Comparison of ENCODE assay signal across 12 cellular contexts in genomic region chr21:45041351-45041805, GRCh38. TPM values are rescaled to one million over a fixed set of nuclear protein-coding genes. Genes with fewer than 3 reads are reported as not detected.
A peak's percentile ranks its signal among the peaks of the same experiment; 100 is the strongest.
DNase-seq lines count a peak whose midpoint lies in the region; TF ChIP-seq lines count a peak whose summit lies in the region.
"Had no signal": no experiment of that assay in that cellular context is flagged by ENCODE, and none has a peak within 500 bp of the region (broad histone marks: within the 10 kb centered on the region; RNA-seq: fewer than 3 reads in every experiment).

No MANE protein-coding gene starts in this region.

- intact Hi-C loops in ascending aorta (cut with DNase I) (no loop called here), left ventricle myocardium inferior (cut with micrococcal nuclease) (no loop called here), Calu3 (cut with micrococcal nuclease; ENCODE audit: unreplicated experiment) (no loop called here)
- intact Hi-C loops in CD4-positive, alpha-beta memory T cell (cut with micrococcal nuclease), result no loop called here

- DNase-seq in GM04503 (ENCODE audit: low read depth) (peak; percentile 77), ascending aorta (ENCODE audit: low spot score in 2 of 2) (peak; percentile 33 to 92), left ventricle myocardium inferior (peak; percentile 67), Calu3 (no peak), SW480 (ENCODE audit: low spot score) (no peak)
- DNase-seq in activated CD4-positive, alpha-beta T cell treated with anti-CD3 and anti-CD28 coated beads, Interleukin-2, amount 50 U/mL, for 1 hour, result no peak
- no peak for DNase-seq in CD4-positive, alpha-beta memory T cell
- DNase-seq: DMS79, foreskin keratinocyte, NCI-H1092 had no signal

- H3K4me1 Mint-ChIP-seq in Calu3 (ENCODE audit: low read depth, unreplicated experiment), result no peaks in the 10 kb centered on the region
- H3K4me1 Mint-ChIP-seq in CD4-positive, alpha-beta memory T cell, result peaks cover 0 to 4% (median 0%) of the 10 kb centered on the region in 4 donors

- no peaks in the 10 kb centered on the region for H3K36me3 Mint-ChIP-seq in Calu3 (ENCODE audit: insufficient read depth, unreplicated experiment)
- peaks cover 0 to 3% of the 10 kb centered on the region in 2 donors for H3K36me3 Mint-ChIP-seq in CD4-positive, alpha-beta memory T cell

- CTCF ChIA-PET in Calu3 (lab: Charles Lee), result no interaction called here
- CTCF ChIA-PET in CD4-positive, alpha-beta memory T cell (lab: Charles Lee; ENCODE audit: partially characterized antibody), result no interaction called here

- H3K9me3 Mint-ChIP-seq in Calu3 (ENCODE audit: low read depth, unreplicated experiment), result peaks cover 6% of the 10 kb centered on the region
- peaks cover 2 to 25% (median 7%) of the 10 kb centered on the region in 8 donors for H3K9me3 Mint-ChIP-seq in CD4-positive, alpha-beta memory T cell

- TF ChIP-seq CTCF in ascending aorta (IDR thresholded peaks at IDR 0.05) (no peak), left ventricle myocardium inferior (IDR thresholded peaks at IDR 0.05; ENCODE audit: borderline replicate concordance) (no peak), Calu3 (IDR thresholded peaks at IDR 0.05; ENCODE audit: unreplicated experiment) (no peak)

- H3K4me3 Mint-ChIP-seq in Calu3 (ENCODE audit: low read depth, unreplicated experiment), result no peak overlapping the region
- H3K4me3 Mint-ChIP-seq in CD4-positive, alpha-beta memory T cell, result no peak overlapping the region
- H3K4me3 Mint-ChIP-seq: activated T-helper 1 cell treated with anti-CD3 and anti-CD28 coated beads, Interleukin-12 subunit alpha, Interleukin-12 subunit beta, Interleukin-2, Interleukin-4 antibody, amounts not matched to agents 30 ng/mL and 10 ng/mL and 1 ng/mL, durations not matched to agents 14 hours and 24 hours and 36 hours had no signal

- H3K4me1 ChIP-seq in ascending aorta, result peaks cover 8 to 22% of the 10 kb centered on the region in 2 donors
- peaks cover 13% of the 10 kb centered on the region for H3K4me1 ChIP-seq in left ventricle myocardium inferior
- H3K4me1 ChIP-seq in skeletal muscle tissue (ENCODE audit: control insufficient read depth in 3 of 3, insufficient read depth in 3 of 3, low read length in 3 of 3), result peaks cover 13 to 26% (median 18%) of the 10 kb centered on the region in 3 donors
- no peaks in the 10 kb centered on the region for H3K4me1 ChIP-seq in CD4-positive, alpha-beta memory T cell (ENCODE audit: insufficient read depth, low read length)
- H3K4me1 ChIP-seq: foreskin keratinocyte had no signal

- peak overlapping the region in 2 of 3 donors; percentile 43 to 70 for H3K9ac ChIP-seq in skeletal muscle tissue (ENCODE audit: low read depth in 1 of 3, low read length in 3 of 3)

- POLR2A ChIA-PET in CD4-positive, alpha-beta memory T cell (lab: Charles Lee; ENCODE audit: partially characterized antibody), result no interaction called here

- peak overlapping the region; percentile 17 to 81 for H3K27ac ChIP-seq in ascending aorta
- H3K27ac ChIP-seq in left ventricle myocardium inferior (replicated peaks), result peak overlapping the region; percentile 50
- peak overlapping the region; percentile 52 for H3K27ac ChIP-seq in skeletal muscle tissue (ENCODE audit: low read depth, low read length)
- H3K27ac ChIP-seq in CD4-positive, alpha-beta memory T cell (ENCODE audit: low read depth, low read length), result no peak overlapping the region
- H3K27ac ChIP-seq: foreskin keratinocyte had no signal

- H3K4me3 ChIP-seq in ascending aorta (no peak overlapping the region), left ventricle myocardium inferior (peak overlapping the region; percentile 17), skeletal muscle tissue (ENCODE audit: low read length in 3 of 3) (peak overlapping the region; percentile 6 to 49 (median 34))
- no peak overlapping the region for H3K4me3 ChIP-seq in CD4-positive, alpha-beta memory T cell (ENCODE audit: low read length in 2 of 2)

- H3K27me3 ChIP-seq in ascending aorta (no peaks in the 10 kb centered on the region), left ventricle myocardium inferior (ENCODE audit: low read depth) (no peaks in the 10 kb centered on the region), skeletal muscle tissue (ENCODE audit: control insufficient read depth in 3 of 3, insufficient read depth in 3 of 3, low read length in 3 of 3) (no peaks in the 10 kb centered on the region)
- H3K27me3 ChIP-seq in CD4-positive, alpha-beta memory T cell (ENCODE audit: insufficient read depth, low read length), result no peaks in the 10 kb centered on the region

- H3K36me3 ChIP-seq in ascending aorta, result no peaks in the 10 kb centered on the region
- no peaks in the 10 kb centered on the region for H3K36me3 ChIP-seq in left ventricle myocardium inferior
- H3K36me3 ChIP-seq in skeletal muscle tissue (ENCODE audit: control insufficient read depth in 3 of 3, insufficient read depth in 3 of 3, low read length in 3 of 3), result no peaks in the 10 kb centered on the region
- H3K36me3 ChIP-seq in CD4-positive, alpha-beta memory T cell (ENCODE audit: insufficient read depth, low read length), result no peaks in the 10 kb centered on the region

- peaks cover 6 to 10% of the 10 kb centered on the region in 2 donors for H3K9me3 ChIP-seq in ascending aorta
- peaks cover 22% of the 10 kb centered on the region for H3K9me3 ChIP-seq in left ventricle myocardium inferior (replicated peaks)
- H3K9me3 ChIP-seq in skeletal muscle tissue (ENCODE audit: control insufficient read depth in 3 of 3, low read length in 3 of 3), result peaks cover 3 to 5% (median 3%) of the 10 kb centered on the region in 3 donors
- peaks cover 0 to 3% of the 10 kb centered on the region in 2 donors for H3K9me3 ChIP-seq in CD4-positive, alpha-beta memory T cell (ENCODE audit: control insufficient read depth in 1 of 2, low read length in 2 of 2)

- H3K27me3 Mint-ChIP-seq in Calu3 (ENCODE audit: unreplicated experiment), result peaks cover 78% of the 10 kb centered on the region
- H3K27me3 Mint-ChIP-seq in CD4-positive, alpha-beta memory T cell, result peaks cover 12 to 20% of the 10 kb centered on the region in 2 donors

- no peak overlapping the region for H3K27ac Mint-ChIP-seq in Calu3 (ENCODE audit: unreplicated experiment)
- peak overlapping the region in 1 of 7 donors; percentile 1 for H3K27ac Mint-ChIP-seq in CD4-positive, alpha-beta memory T cell
- H3K27ac Mint-ChIP-seq: activated T-helper 1 cell treated with anti-CD3 and anti-CD28 coated beads, Interleukin-12 subunit alpha, Interleukin-12 subunit beta, Interleukin-2, Interleukin-4 antibody, amounts not matched to agents 30 ng/mL and 10 ng/mL and 1 ng/mL, durations not matched to agents 14 hours and 24 hours and 36 hours had no signal

- no TSS peak for BruUV-seq in Calu3 (replicated peaks; lab: Mats Ljungman, UMichigan)

RNA-seq across cellular contexts. Expression of gene ADARB1, which starts 33.0 kb away (rescaled TPM):
- total RNA-seq in ascending aorta (82.9 TPM), left ventricle myocardium inferior (15.5 TPM), skeletal muscle tissue (16.2 TPM), Calu3 (2022) (1.7 and 2.8 TPM in 2 replicates)
- total RNA-seq in CD4-positive, alpha-beta memory T cell, result 10 to 100 TPM; 49.7 to 50.0 TPM
- polyA plus RNA-seq in CD4-positive, alpha-beta memory T cell, result 10 to 100 TPM in 1 of 2 donors, 1 to 10 TPM in 1; 4.6 to 12.2 TPM

Comparison
In these comparisons a context has a peak if more than half of its experiments do, and no peak if none do; other contexts are left out.
1. DNase-seq: peak in GM04503 (single experiment), ascending aorta (2 of 2) and left ventricle myocardium inferior (single experiment); none in Calu3 (single experiment), SW480 (single experiment), activated CD4-positive, alpha-beta T cell treated with anti-CD3 and anti-CD28 coated beads, Interleukin-2, amount 50 U/mL, for 1 hour (single experiment) and CD4-positive, alpha-beta memory T cell (0 of 5).
2. H3K4me3 ChIP-seq: peak in left ventricle myocardium inferior (single experiment) and skeletal muscle tissue (3 of 3); none in ascending aorta (0 of 2) and CD4-positive, alpha-beta memory T cell (0 of 2).